10 cellular contexts compared by ENCODE assay signal in genomic region chr9:123996731-123997421, GRCh38. TPM values are rescaled to one million over a fixed set of nuclear protein-coding genes. Genes with fewer than 3 reads are reported as not detected.
DNase-seq lines count a peak whose midpoint lies in the region; ATAC-seq and TF ChIP-seq lines count a peak whose summit lies in the region.
"Had no signal": no experiment of that assay in that cellular context is flagged by ENCODE, and none has a peak within 500 bp of the region (broad histone marks: within the 10 kb centered on the region; RNA-seq: fewer than 3 reads in every experiment).

No MANE protein-coding gene starts in this region.

- no peak overlapping the region for H3K27ac Mint-ChIP-seq in WTC11

- peaks cover 0 to 14% (median 0%) of the 10 kb centered on the region in 4 donors for H3K4me1 ChIP-seq in right lobe of liver

- no peaks in the 10 kb centered on the region for H3K36me3 Mint-ChIP-seq in WTC11

- H3K9me3 ChIP-seq in right lobe of liver = no peaks in the 10 kb centered on the region
- H3K9me3 ChIP-seq: Peyer's patch had no signal

- intact Hi-C loops in left cardiac atrium (cut with DNase I) (no loop called here), Right ventricle myocardium inferior (cut with DNase I) (no loop called here), right lobe of liver (cut with DNase I) (no loop called here)

- CTCF ChIA-PET in WTC11 (lab: Charles Lee) = interaction anchor here (0.5 to 1.8 kb wide), 12 partner anchors 9 to 595 kb away, joined by 3 to 8 read pairs (median 4); partner anchors contain the start of gene LHX2

- H3K27me3 Mint-ChIP-seq in WTC11 (ENCODE audit: low read depth) = peaks cover 78% of the 10 kb centered on the region

- no peaks in the 10 kb centered on the region for H3K36me3 ChIP-seq in right lobe of liver
- H3K36me3 ChIP-seq: Peyer's patch had no signal

- POLR2A ChIA-PET in WTC11 (lab: Charles Lee) = no interaction called here

- H3K27ac ChIP-seq in right lobe of liver = no peak overlapping the region
- H3K27ac ChIP-seq: Peyer's patch had no signal

- H3K4me3 ChIP-seq in right lobe of liver = no peak overlapping the region

- no peak for TF ChIP-seq POLR2A in right lobe of liver (IDR thresholded peaks at IDR 0.05)

- H3K9me3 Mint-ChIP-seq in WTC11 = no peaks in the 10 kb centered on the region

- no peak for TF ChIP-seq CTCF in WTC11 (IDR thresholded peaks at IDR 0.05)
- TF ChIP-seq CTCF in right lobe of liver (IDR thresholded peaks at IDR 0.05) = no peak

- H3K4me3 Mint-ChIP-seq in WTC11 = no peak overlapping the region

- peaks cover 0 to 39% of the 10 kb centered on the region in 2 donors for H3K27me3 ChIP-seq in right lobe of liver

- peak; percentile 16 to 37 for ATAC-seq in left cardiac atrium
- ATAC-seq in Right ventricle myocardium inferior = no peak
- ATAC-seq in WTC11 = peak; percentile 55
- peak; percentile 38 to 78 (median 56) for ATAC-seq in right lobe of liver
- no peak for ATAC-seq in HG03342 (IDR thresholded peaks at IDR 0.05; ENCODE audit: unreplicated experiment)

- DNase-seq in left cardiac atrium (no peak), Right ventricle myocardium inferior (ENCODE audit: missing footprints) (no peak), WTC11 (ENCODE audit: low spot score) (peak; percentile 29), right lobe of liver (peak in 1 of 3 donors; percentile 53), NCI-H1436 treated with DMSO at 0.1 percent for 48 hours (lab: John Stamatoyannopoulos, UW) (no peak), DMS79 treated with DMSO at 0.1 percent for 48 hours (lab: John Stamatoyannopoulos, UW) (no peak), AML-193 (lab: John Stamatoyannopoulos, UW) (no peak)

- H3K4me1 Mint-ChIP-seq in WTC11 = peaks cover 40% of the 10 kb centered on the region

- WGBS in right lobe of liver (ENCODE audit: insufficient coverage, low coverage, low lambda C conversion rate, missing lambda C conversion rate) = 2% methylated on average over 18 of the region's 23 CpGs

TF ChIP-seq in WTC11, 78 proteins besides CTCF, POLR2A, EP300 and RAD21:
- TF ChIP-seq FOXK1 (CRISPR knock-in tag; IDR thresholded peaks at IDR 0.05) (no peak), SOX15 (CRISPR knock-in tag; IDR thresholded peaks at IDR 0.05) (no peak), CREM (CRISPR knock-in tag; IDR thresholded peaks at IDR 0.05) (no peak), E2F5 (CRISPR knock-in tag; IDR thresholded peaks at IDR 0.05) (no peak), TP53 (CRISPR knock-in tag; IDR thresholded peaks at IDR 0.05) (no peak), GTF2I (CRISPR knock-in tag; conservative IDR thresholded peaks at IDR 0.05) (peak; percentile 75; the same call in 1 of the 2 replicates)

RNA-seq across cellular contexts. Expression of gene LHX2, which starts 14.7 kb away (rescaled TPM):
- total RNA-seq in left cardiac atrium (under 1 TPM in 1 of 2 donors, not detected in 1; 0.38 TPM), Right ventricle myocardium inferior (not detected), WTC11 (2021) (0.42 to 0.50 TPM in 2 of 3 replicates, not detected in the other), right lobe of liver (1 to 10 TPM in 5 of 6 experiments, under 1 TPM in 1; 0.64 to 5.0 (median 3.0) TPM)
- total RNA-seq: mononuclear cell, Peyer's patch had no signal

Comparison
In these comparisons a context has a peak if more than half of its experiments do, and no peak if none do; other contexts are left out.
1. ATAC-seq: peak in left cardiac atrium (2 of 2), WTC11 (single experiment) and right lobe of liver (4 of 4); none in Right ventricle myocardium inferior (single experiment) and HG03342 (single experiment).